ENCODE assay signal across 8 cellular contexts in genomic region chr16:67164599-67165061, GRCh38. TPM values are rescaled to one million over a fixed set of nuclear protein-coding genes. Genes with fewer than 3 reads are reported as not detected.
DNase-seq lines count a peak whose midpoint lies in the region; ATAC-seq and TF ChIP-seq lines count a peak whose summit lies in the region.

A gene with protein sequence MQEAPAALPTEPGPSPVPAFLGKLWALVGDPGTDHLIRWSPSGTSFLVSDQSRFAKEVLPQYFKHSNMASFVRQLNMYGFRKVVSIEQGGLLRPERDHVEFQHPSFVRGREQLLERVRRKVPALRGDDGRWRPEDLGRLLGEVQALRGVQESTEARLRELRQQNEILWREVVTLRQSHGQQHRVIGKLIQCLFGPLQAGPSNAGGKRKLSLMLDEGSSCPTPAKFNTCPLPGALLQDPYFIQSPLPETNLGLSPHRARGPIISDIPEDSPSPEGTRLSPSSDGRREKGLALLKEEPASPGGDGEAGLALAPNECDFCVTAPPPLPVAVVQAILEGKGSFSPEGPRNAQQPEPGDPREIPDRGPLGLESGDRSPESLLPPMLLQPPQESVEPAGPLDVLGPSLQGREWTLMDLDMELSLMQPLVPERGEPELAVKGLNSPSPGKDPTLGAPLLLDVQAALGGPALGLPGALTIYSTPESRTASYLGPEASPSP (plus strand): TSS chr16:67164745. CDS start chr16:67164812, 67 bp downstream.

- peak within 1 kb of the TSS; percentile 74 for H3K27ac ChIP-seq in parathyroid adenoma

- H3K27me3 Mint-ChIP-seq in activated CD4-positive, alpha-beta T cell treated with anti-CD3 and anti-CD28 coated beads, Interleukin-2, amount 10 ng/mL, durations not matched to agents 24 days and 14 days, result peaks cover 13% of the 10 kb centered on the region

- peak; percentile 53 for ATAC-seq in Right ventricle myocardium superior (ENCODE audit: poor library complexity)

- peak within 1 kb of the TSS; percentile 81 for H3K4me2 ChIP-seq in parathyroid adenoma (ENCODE audit: low read length)

- no peak within 1 kb of the TSS for H3K9ac ChIP-seq in parathyroid adenoma

- no peaks in the 10 kb centered on the region for H3K27me3 ChIP-seq in parathyroid adenoma (ENCODE audit: control insufficient read depth, insufficient read depth, low read length)

- H3K36me3 Mint-ChIP-seq in activated CD4-positive, alpha-beta T cell treated with anti-CD3 and anti-CD28 coated beads, Interleukin-2, amount 10 ng/mL, durations not matched to agents 24 days and 14 days (ENCODE audit: low read depth), result peaks cover 34% of the 10 kb centered on the region

- peak within 1 kb of the TSS; percentile 75 for H3K4me3 Mint-ChIP-seq in activated CD4-positive, alpha-beta T cell treated with anti-CD3 and anti-CD28 coated beads, Interleukin-2, amount 10 ng/mL, durations not matched to agents 24 days and 14 days

- peaks cover 17% of the 10 kb centered on the region for H3K4me1 ChIP-seq in parathyroid adenoma

- no peaks in the 10 kb centered on the region for H3K9me3 Mint-ChIP-seq in activated CD4-positive, alpha-beta T cell treated with anti-CD3 and anti-CD28 coated beads, Interleukin-2, amount 10 ng/mL, durations not matched to agents 24 days and 14 days

- peaks cover 45% of the 10 kb centered on the region for H3K4me1 Mint-ChIP-seq in activated CD4-positive, alpha-beta T cell treated with anti-CD3 and anti-CD28 coated beads, Interleukin-2, amount 10 ng/mL, durations not matched to agents 24 days and 14 days

- intact Hi-C loops in activated CD4-positive, alpha-beta T cell treated with anti-CD3 and anti-CD28 coated beads, Interleukin-2, amount 10 ng/mL, durations not matched to agents 24 days and 14 days (cut with micrococcal nuclease), result no loop called here
- intact Hi-C loops in Right ventricle myocardium superior (cut with DNase I), result no loop called here

- no peaks in the 10 kb centered on the region for H3K36me3 ChIP-seq in parathyroid adenoma (ENCODE audit: control insufficient read depth, insufficient read depth, low read length)

- peak within 1 kb of the TSS; percentile 80 for H2AFZ ChIP-seq in parathyroid adenoma

- no peaks in the 10 kb centered on the region for H3K79me2 ChIP-seq in parathyroid adenoma

- no peaks in the 10 kb centered on the region for H3K9me3 ChIP-seq in parathyroid adenoma (ENCODE audit: control insufficient read depth, low read length)

- peak within 1 kb of the TSS; percentile 67 for H3K27ac Mint-ChIP-seq in activated CD4-positive, alpha-beta T cell treated with anti-CD3 and anti-CD28 coated beads, Interleukin-2, amount 10 ng/mL, durations not matched to agents 24 days and 14 days

- DNase-seq in activated CD4-positive, alpha-beta T cell treated with anti-CD3 and anti-CD28 coated beads, Interleukin-2, amount 10 ng/mL, durations not matched to agents 24 days and 14 days, result peak; percentile 80
- DNase-seq in activated CD4-positive, alpha-beta T cell treated with anti-CD3 and anti-CD28 coated beads, Interleukin-2, amount 50 U/mL, for 1 hour, result no peak
- DNase-seq in Right ventricle myocardium superior (peak; percentile 86), NCI-H510A treated with DMSO at 0.1 percent for 48 hours (lab: John Stamatoyannopoulos, UW) (no peak), D341Med (ENCODE audit: low spot score) (no peak)
- DNase-seq in stimulated activated CD4-positive, alpha-beta T cell treated with anti-CD3 and anti-CD28 coated beads, Interleukin-4, amount 100 ng/mL, for 4 hours, result no peak

- H3K4me3 ChIP-seq in WI38 (ENCODE audit: low read depth, low read length) (peak within 1 kb of the TSS; percentile 48), parathyroid adenoma (ENCODE audit: low read depth, low read length) (peak within 1 kb of the TSS; percentile 75)

- no peak for TF ChIP-seq CTCF in WI38 (IDR thresholded peaks at IDR 0.05; ENCODE audit: low read depth, low read length)
- no peak for TF ChIP-seq CTCF in parathyroid adenoma (IDR thresholded peaks at IDR 0.05)

RNA-seq across cellular contexts. Expression of the gene that starts here (rescaled TPM):
- 48.5 and 54.0 TPM in 2 replicates for total RNA-seq in activated CD4-positive, alpha-beta T cell treated with anti-CD3 and anti-CD28 coated beads, Interleukin-2, amount 10 ng/mL, durations not matched to agents 24 days and 14 days
- total RNA-seq in Right ventricle myocardium superior, result 62.9 TPM

Comparison
In these comparisons a context has a peak if more than half of its experiments do, and no peak if none do; other contexts are left out.
1. DNase-seq: peak in activated CD4-positive, alpha-beta T cell treated with anti-CD3 and anti-CD28 coated beads, Interleukin-2, amount 10 ng/mL, durations not matched to agents 24 days and 14 days (single experiment) and Right ventricle myocardium superior (single experiment); none in activated CD4-positive, alpha-beta T cell treated with anti-CD3 and anti-CD28 coated beads, Interleukin-2, amount 50 U/mL, for 1 hour (single experiment), NCI-H510A treated with DMSO at 0.1 percent for 48 hours (single experiment), D341Med (single experiment) and stimulated activated CD4-positive, alpha-beta T cell treated with anti-CD3 and anti-CD28 coated beads, Interleukin-4, amount 100 ng/mL, for 4 hours (0 of 2).